In the genomic region with DNA sequence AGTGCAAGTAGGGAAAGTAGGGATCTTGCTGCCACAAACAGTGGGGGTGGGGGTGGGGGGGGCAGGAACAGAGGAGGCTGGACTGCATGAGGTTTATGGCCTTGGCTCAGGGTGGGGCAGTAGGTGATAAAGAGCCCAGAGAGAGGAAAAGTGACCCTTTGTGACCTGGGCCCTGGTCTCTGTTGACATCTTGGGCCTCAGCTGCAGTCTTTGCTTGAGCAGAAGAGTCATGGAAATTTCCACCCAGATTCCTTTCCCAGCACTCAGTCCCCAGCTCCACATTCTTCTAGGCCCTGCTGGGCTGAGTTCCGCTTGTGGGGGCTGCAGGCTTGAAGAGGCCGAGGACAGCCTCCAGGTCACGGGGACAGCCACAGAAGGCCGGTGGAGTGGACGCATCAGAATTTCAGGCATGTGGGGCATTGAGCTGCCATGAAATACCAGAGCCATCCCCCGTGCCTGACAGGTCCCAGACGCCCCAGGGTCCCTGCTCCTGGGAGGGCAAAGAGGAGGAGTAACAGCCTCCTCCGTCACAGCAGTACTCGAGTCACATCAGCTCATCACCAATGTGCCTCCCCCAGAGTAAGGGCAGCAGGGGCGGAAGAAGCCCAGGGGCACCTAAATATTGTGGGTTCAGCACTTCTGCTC, we compare ENCODE assay signal across 8 cellular contexts. TPM values are rescaled to one million over a fixed set of nuclear protein-coding genes. Genes with fewer than 3 reads are reported as not detected.
DNase-seq lines count a peak whose midpoint lies in the region; ATAC-seq and TF ChIP-seq lines count a peak whose summit lies in the region.

No MANE protein-coding gene starts in this region.

- DNase-seq in dedifferentiated amniotic fluid mesenchymal stem cell (ENCODE audit: extremely low spot score) (peak; percentile 65), medulla oblongata (ENCODE audit: extremely low spot score) (peak; percentile 55), thyroid gland (peak; percentile 84 to 89), NK-92 (lab: John Stamatoyannopoulos, UW; ENCODE audit: unreplicated experiment) (no peak)
- no peak for DNase-seq in activated CD4-positive, alpha-beta T cell treated with anti-CD3 and anti-CD28 coated beads, Interleukin-2, amount 10 ng/mL, durations not matched to agents 24 days and 14 days
- no peak for DNase-seq in NK-92 treated with Interleukin-12 subunit alpha and Interleukin-12 subunit beta, amount 100 ng/mL, for 24 hours (lab: John Stamatoyannopoulos, UW)

- 0 out of 2 replicates have a peak, but pooled peaks have one; percentile 63 for TF ChIP-seq EP300 in Ishikawa (IDR thresholded peaks at IDR 0.05; ENCODE audit: borderline replicate concordance)

- 41 to 50% methylated on average over 4 to 8 of the region's 10 CpGs for WGBS in thyroid gland, 2 donors

- no peak for ATAC-seq in GM21526 (IDR thresholded peaks at IDR 0.05; ENCODE audit: low FRiP score, unreplicated experiment)

- peaks cover 86 to 90% of the 10 kb centered on the region in 2 donors for H3K4me1 ChIP-seq in thyroid gland

- no peaks in the 10 kb centered on the region for H3K9me3 ChIP-seq in thyroid gland

- intact Hi-C loops in thyroid gland (cut with DNase I) = no loop called here
- intact Hi-C loops in activated CD4-positive, alpha-beta T cell treated with anti-CD3 and anti-CD28 coated beads, Interleukin-2, amount 10 ng/mL, durations not matched to agents 24 days and 14 days (cut with micrococcal nuclease) = no loop called here

- H3K27me3 ChIP-seq in thyroid gland = no peaks in the 10 kb centered on the region

- no peak overlapping the region for H3K4me3 Mint-ChIP-seq in activated CD4-positive, alpha-beta T cell treated with anti-CD3 and anti-CD28 coated beads, Interleukin-2, amount 10 ng/mL, durations not matched to agents 24 days and 14 days

- no peaks in the 10 kb centered on the region for H3K36me3 ChIP-seq in thyroid gland

- TF ChIP-seq RAD21 in Ishikawa (IDR thresholded peaks at IDR 0.05; ENCODE audit: low read depth) = no peak; the same call in 1 of the 2 replicates

- peaks cover 52% of the 10 kb centered on the region for H3K4me1 Mint-ChIP-seq in activated CD4-positive, alpha-beta T cell treated with anti-CD3 and anti-CD28 coated beads, Interleukin-2, amount 10 ng/mL, durations not matched to agents 24 days and 14 days

- H3K27ac Mint-ChIP-seq in activated CD4-positive, alpha-beta T cell treated with anti-CD3 and anti-CD28 coated beads, Interleukin-2, amount 10 ng/mL, durations not matched to agents 24 days and 14 days = no peak overlapping the region

- no peaks in the 10 kb centered on the region for H3K27me3 Mint-ChIP-seq in activated CD4-positive, alpha-beta T cell treated with anti-CD3 and anti-CD28 coated beads, Interleukin-2, amount 10 ng/mL, durations not matched to agents 24 days and 14 days

- peak in 1 of 6 experiments; percentile 19 for TF ChIP-seq CTCF in thyroid gland (IDR thresholded peaks at IDR 0.05)

- TF ChIP-seq POLR2A in thyroid gland (IDR thresholded peaks at IDR 0.05) = peak in 1 of 2 donors; percentile 70

- H3K36me3 Mint-ChIP-seq in activated CD4-positive, alpha-beta T cell treated with anti-CD3 and anti-CD28 coated beads, Interleukin-2, amount 10 ng/mL, durations not matched to agents 24 days and 14 days (ENCODE audit: low read depth) = no peaks in the 10 kb centered on the region

- no peak overlapping the region for H3K4me3 ChIP-seq in thyroid gland (replicated peaks in 1 of 3)

- H3K27ac ChIP-seq in thyroid gland = peak overlapping the region; percentile 98 to 100 (median 99)

- no peaks in the 10 kb centered on the region for H3K9me3 Mint-ChIP-seq in activated CD4-positive, alpha-beta T cell treated with anti-CD3 and anti-CD28 coated beads, Interleukin-2, amount 10 ng/mL, durations not matched to agents 24 days and 14 days

TF ChIP-seq in Ishikawa, 13 proteins besides CTCF, POLR2A, EP300 and RAD21:
- TF ChIP-seq CEBPB (IDR thresholded peaks at IDR 0.05) (no peak), EGR1 (IDR thresholded peaks at IDR 0.05) (no peak), TCF12 (IDR thresholded peaks at IDR 0.05; ENCODE audit: low read depth) (peak; percentile 16; the same call in 1 of the 2 replicates), CREB1 (IDR thresholded peaks at IDR 0.05; ENCODE audit: low read depth) (no peak), REST (IDR thresholded peaks at IDR 0.05; ENCODE audit: low read depth) (no peak), ZBTB7A (IDR thresholded peaks at IDR 0.05; ENCODE audit: low read depth) (no peak), YY1 (IDR thresholded peaks at IDR 0.05; ENCODE audit: low read depth) (0 out of 2 replicates have a peak, but pooled peaks have one; percentile 20), TEAD4 (IDR thresholded peaks at IDR 0.05) (peak; percentile 75; the same call in 1 of the 2 replicates), NFIC (IDR thresholded peaks at IDR 0.05) (no peak), TAF1 (IDR thresholded peaks at IDR 0.05; ENCODE audit: low read depth) (no peak), FOXM1 (IDR thresholded peaks at IDR 0.05; ENCODE audit: borderline replicate concordance, low read depth) (no peak)
- TF ChIP-seq, protein P1, sequence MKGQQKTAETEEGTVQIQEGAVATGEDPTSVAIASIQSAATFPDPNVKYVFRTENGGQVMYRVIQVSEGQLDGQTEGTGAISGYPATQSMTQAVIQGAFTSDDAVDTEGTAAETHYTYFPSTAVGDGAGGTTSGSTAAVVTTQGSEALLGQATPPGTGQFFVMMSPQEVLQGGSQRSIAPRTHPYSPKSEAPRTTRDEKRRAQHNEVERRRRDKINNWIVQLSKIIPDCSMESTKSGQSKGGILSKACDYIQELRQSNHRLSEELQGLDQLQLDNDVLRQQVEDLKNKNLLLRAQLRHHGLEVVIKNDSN (IDR thresholded peaks at IDR 0.05) = no peak; the same call in 1 of the 2 replicates
- TF ChIP-seq, protein P2, sequence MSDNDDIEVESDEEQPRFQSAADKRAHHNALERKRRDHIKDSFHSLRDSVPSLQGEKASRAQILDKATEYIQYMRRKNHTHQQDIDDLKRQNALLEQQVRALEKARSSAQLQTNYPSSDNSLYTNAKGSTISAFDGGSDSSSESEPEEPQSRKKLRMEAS (IDR thresholded peaks at IDR 0.05) = no peak
TF ChIP-seq in Ishikawa: peak in this region for 3.

RNA-seq across cellular contexts. Expression of gene MALAT1, which starts 9.7 kb away (rescaled TPM):
- over 10,000 TPM; 20,994 to 36,233 (median 26,043) TPM for total RNA-seq in thyroid gland
- total RNA-seq in activated CD4-positive, alpha-beta T cell treated with anti-CD3 and anti-CD28 coated beads, Interleukin-2, amount 10 ng/mL, durations not matched to agents 24 days and 14 days = 5,198 and 5,435 TPM in 2 replicates

RNA-seq across cellular contexts. Expression of gene SCYL1, which starts 35.7 kb away (rescaled TPM):
- total RNA-seq in thyroid gland = 100 to 1,000 TPM in 3 of 4 donors, 10 to 100 TPM in 1; 99.8 to 122 (median 116) TPM
- total RNA-seq in activated CD4-positive, alpha-beta T cell treated with anti-CD3 and anti-CD28 coated beads, Interleukin-2, amount 10 ng/mL, durations not matched to agents 24 days and 14 days = 94.2 and 95.8 TPM in 2 replicates

Comparison
In these comparisons a context has a peak if more than half of its experiments do, and no peak if none do; other contexts are left out.
1. DNase-seq: peak in dedifferentiated amniotic fluid mesenchymal stem cell (single experiment), medulla oblongata (single experiment) and thyroid gland (2 of 2); none in activated CD4-positive, alpha-beta T cell treated with anti-CD3 and anti-CD28 coated beads, Interleukin-2, amount 10 ng/mL, durations not matched to agents 24 days and 14 days (single experiment), NK-92 (single experiment) and NK-92 treated with Interleukin-12 subunit alpha and Interleukin-12 subunit beta, amount 100 ng/mL, for 24 hours (single experiment).